ENCODE assay signal across 20 cellular contexts in the genomic region with DNA sequence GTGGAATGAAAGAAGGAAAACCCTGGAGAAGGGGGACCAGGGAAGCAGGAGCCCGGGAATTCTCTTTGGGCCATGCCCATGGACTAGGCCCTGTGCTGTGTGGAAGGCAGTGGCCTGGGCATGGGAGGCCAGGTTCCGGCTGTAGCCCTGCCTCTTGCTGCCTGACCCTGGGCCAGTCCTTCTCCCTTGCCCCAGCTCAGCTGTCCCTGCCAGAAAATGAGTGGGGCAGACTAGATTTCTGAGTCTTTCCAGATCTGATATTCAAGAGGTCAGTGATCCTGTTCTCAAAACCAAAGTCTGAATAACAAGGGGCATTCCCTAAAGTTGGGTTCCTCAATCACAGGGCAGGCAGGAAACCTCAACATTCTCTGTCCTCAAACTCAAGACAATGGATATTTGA. TPM values are rescaled to one million over a fixed set of nuclear protein-coding genes. Genes with fewer than 3 reads are reported as not detected.
A peak's percentile ranks its signal among the peaks of the same experiment; 100 is the strongest.
DNase-seq lines count a peak whose midpoint lies in the region; ATAC-seq and TF ChIP-seq lines count a peak whose summit lies in the region.
"Had no signal": no experiment of that assay in that cellular context is flagged by ENCODE, and none has a peak within 500 bp of the region (broad histone marks: within the 10 kb centered on the region; RNA-seq: fewer than 3 reads in every experiment).

No MANE protein-coding gene starts in this region.

- H3K4me1 Mint-ChIP-seq in HFFc6 (ENCODE audit: low read depth) = peaks cover 32% of the 10 kb centered on the region
- H3K4me1 Mint-ChIP-seq in WTC11 = peaks cover 58% of the 10 kb centered on the region
- H3K4me1 Mint-ChIP-seq: IgD-negative memory B cell had no signal

- H3K4me3 Mint-ChIP-seq in HFFc6 (no peak overlapping the region), WTC11 (no peak overlapping the region)
- H3K4me3 Mint-ChIP-seq: CD4-positive, alpha-beta memory T cell; IgD-negative memory B cell had no signal

- intact Hi-C loops in stomach (cut with DNase I; ENCODE audit: low total_unique reads) = no loop called here

- no peaks in the 10 kb centered on the region for H3K27me3 ChIP-seq in stomach
- H3K27me3 ChIP-seq in tibial nerve = no peaks in the 10 kb centered on the region
- H3K27me3 ChIP-seq: BLaER1, MG63 had no signal

- TF ChIP-seq POLR2A in stomach (IDR thresholded peaks at IDR 0.05) (no peak), tibial nerve (IDR thresholded peaks at IDR 0.05) (no peak)

- peaks cover 5 to 79% (median 60%) of the 10 kb centered on the region in 4 donors for H3K36me3 ChIP-seq in stomach
- H3K36me3 ChIP-seq in tibial nerve = peaks cover 0 to 83% (median 5%) of the 10 kb centered on the region in 3 donors

- CTCF ChIA-PET in WTC11 (lab: Charles Lee) = interaction anchor here (1.3 to 2.2 kb wide), 3 partner anchors 9 to 24 kb away, joined by 3 to 6 read pairs (median 5); no protein-coding TSS in a partner anchor

- no peaks in the 10 kb centered on the region; the same call in none of the 2 replicates for H3K27me3 Mint-ChIP-seq in HFFc6 (ENCODE audit: insufficient read depth)
- H3K27me3 Mint-ChIP-seq in WTC11 (ENCODE audit: low read depth) = no peaks in the 10 kb centered on the region
- H3K27me3 Mint-ChIP-seq: CD4-positive, alpha-beta memory T cell; IgD-negative memory B cell had no signal

- no peaks in the 10 kb centered on the region for H3K9me3 Mint-ChIP-seq in HFFc6
- 0 out of 2 replicates have a peak, but pooled peaks cover 4% of the 10 kb centered on the region for H3K9me3 Mint-ChIP-seq in WTC11
- H3K9me3 Mint-ChIP-seq: CD4-positive, alpha-beta memory T cell; IgD-negative memory B cell had no signal

- H3K4me1 ChIP-seq in stomach (peaks cover 10 to 13% (median 12%) of the 10 kb centered on the region in 4 donors), tibial nerve (peaks cover 0 to 10% (median 0%) of the 10 kb centered on the region in 4 donors)
- H3K4me1 ChIP-seq: BLaER1 had no signal

- peak overlapping the region; percentile 42 for H3K27ac Mint-ChIP-seq in HFFc6
- H3K27ac Mint-ChIP-seq in WTC11 = peak overlapping the region; percentile 70
- H3K27ac Mint-ChIP-seq: IgD-negative memory B cell had no signal

- ATAC-seq in WTC11 (no peak), left lobe of liver (peak; percentile 79)

- WGBS in stomach, 5 donors = 74 to 91% (median 77%) methylated on average over 2 of the region's 2 CpGs
- WGBS in tibial nerve, 2 donors = 82 to 97% methylated on average over 2 of the region's 2 CpGs

- POLR2A ChIA-PET in WTC11 (lab: Charles Lee) = no interaction called here

- DNase-seq in HFFc6 (no peak), WTC11 (ENCODE audit: low spot score) (no peak), left lobe of liver (ENCODE audit: low spot score) (peak; percentile 89), stomach (no peak), coronary artery (ENCODE audit: low spot score) (no peak), tibial nerve (ENCODE audit: low spot score in 2 of 2) (no peak)
- DNase-seq in NK-92 treated with Interleukin-12 subunit alpha and Interleukin-12 subunit beta, amount 100 ng/mL, for 24 hours (lab: John Stamatoyannopoulos, UW) = no peak
- DNase-seq: Calu3; CD4-positive, alpha-beta memory T cell; GF-D8; Karpas-422; MG63; NCI-H1092; NCI-H1436 treated with DMSO at 0.1 percent for 48 hours; NCI-H2029; NCI-H2171; OCI-M1; SIG-M5 had no signal

- H3K36me3 Mint-ChIP-seq in HFFc6 (ENCODE audit: low read depth) (peaks cover 34% of the 10 kb centered on the region), WTC11 (peaks cover 32% of the 10 kb centered on the region)

- H3K4me3 ChIP-seq in stomach (no peak overlapping the region), coronary artery (no peak overlapping the region), tibial nerve (no peak overlapping the region)
- H3K4me3 ChIP-seq: BLaER1, MG63 had no signal

- TF ChIP-seq EP300 in stomach (IDR thresholded peaks at IDR 0.05) (no peak), tibial nerve (IDR thresholded peaks at IDR 0.05) (no peak)

- TF ChIP-seq CTCF in HFFc6 (IDR thresholded peaks at IDR 0.05) (no peak), WTC11 (IDR thresholded peaks at IDR 0.05) (no peak), stomach (IDR thresholded peaks at IDR 0.05) (no peak), coronary artery (IDR thresholded peaks at IDR 0.05) (no peak), tibial nerve (IDR thresholded peaks at IDR 0.05) (no peak)

- H3K27ac ChIP-seq in stomach (peak overlapping the region; percentile 55 to 78 (median 72)), coronary artery (no peak overlapping the region), tibial nerve (no peak overlapping the region)
- H3K27ac ChIP-seq: BLaER1 had no signal

- H3K9me3 ChIP-seq in stomach (no peaks in the 10 kb centered on the region), tibial nerve (no peaks in the 10 kb centered on the region)
- H3K9me3 ChIP-seq: BLaER1, MG63 had no signal

TF ChIP-seq in WTC11, 78 proteins besides CTCF, POLR2A, EP300 and RAD21 (continues in another document):
- no peak for TF ChIP-seq NFE2L1 (CRISPR knock-in tag; IDR thresholded peaks at IDR 0.05)
- no peak for TF ChIP-seq SMAD4 (CRISPR knock-in tag; IDR thresholded peaks at IDR 0.05)
- TF ChIP-seq, protein P1, sequence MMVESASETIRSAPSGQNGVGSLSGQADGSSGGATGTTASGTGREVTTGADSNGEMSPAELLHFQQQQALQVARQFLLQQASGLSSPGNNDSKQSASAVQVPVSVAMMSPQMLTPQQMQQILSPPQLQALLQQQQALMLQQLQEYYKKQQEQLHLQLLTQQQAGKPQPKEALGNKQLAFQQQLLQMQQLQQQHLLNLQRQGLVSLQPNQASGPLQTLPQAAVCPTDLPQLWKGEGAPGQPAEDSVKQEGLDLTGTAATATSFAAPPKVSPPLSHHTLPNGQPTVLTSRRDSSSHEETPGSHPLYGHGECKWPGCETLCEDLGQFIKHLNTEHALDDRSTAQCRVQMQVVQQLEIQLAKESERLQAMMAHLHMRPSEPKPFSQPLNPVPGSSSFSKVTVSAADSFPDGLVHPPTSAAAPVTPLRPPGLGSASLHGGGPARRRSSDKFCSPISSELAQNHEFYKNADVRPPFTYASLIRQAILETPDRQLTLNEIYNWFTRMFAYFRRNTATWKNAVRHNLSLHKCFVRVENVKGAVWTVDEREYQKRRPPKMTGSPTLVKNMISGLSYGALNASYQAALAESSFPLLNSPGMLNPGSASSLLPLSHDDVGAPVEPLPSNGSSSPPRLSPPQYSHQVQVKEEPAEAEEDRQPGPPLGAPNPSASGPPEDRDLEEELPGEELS (CRISPR knock-in tag; IDR thresholded peaks at IDR 0.05) = no peak
- TF ChIP-seq IRF2 (CRISPR knock-in tag; IDR thresholded peaks at IDR 0.05; ENCODE audit: borderline replicate concordance, low read depth) = no peak
- no peak for TF ChIP-seq TP53 (CRISPR knock-in tag; IDR thresholded peaks at IDR 0.05)
- TF ChIP-seq, protein P2, sequence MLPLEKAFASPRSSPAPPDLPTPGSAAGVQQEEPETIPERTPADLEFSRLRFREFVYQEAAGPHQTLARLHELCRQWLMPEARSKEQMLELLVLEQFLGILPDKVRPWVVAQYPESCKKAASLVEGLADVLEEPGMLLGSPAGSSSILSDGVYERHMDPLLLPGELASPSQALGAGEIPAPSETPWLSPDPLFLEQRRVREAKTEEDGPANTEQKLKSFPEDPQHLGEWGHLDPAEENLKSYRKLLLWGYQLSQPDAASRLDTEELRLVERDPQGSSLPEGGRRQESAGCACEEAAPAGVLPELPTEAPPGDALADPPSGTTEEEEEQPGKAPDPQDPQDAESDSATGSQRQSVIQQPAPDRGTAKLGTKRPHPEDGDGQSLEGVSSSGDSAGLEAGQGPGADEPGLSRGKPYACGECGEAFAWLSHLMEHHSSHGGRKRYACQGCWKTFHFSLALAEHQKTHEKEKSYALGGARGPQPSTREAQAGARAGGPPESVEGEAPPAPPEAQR (CRISPR knock-in tag; IDR thresholded peaks at IDR 0.05) = no peak
- TF ChIP-seq ETV6 (CRISPR knock-in tag; IDR thresholded peaks at IDR 0.05) = no peak
- TF ChIP-seq ZNF416 (CRISPR knock-in tag; IDR thresholded peaks at IDR 0.05) = no peak
- no peak for TF ChIP-seq JUN (CRISPR knock-in tag; IDR thresholded peaks at IDR 0.05)
- no peak for TF ChIP-seq ZNF263 (CRISPR knock-in tag; IDR thresholded peaks at IDR 0.05; ENCODE audit: low read depth)
- TF ChIP-seq, protein P3, sequence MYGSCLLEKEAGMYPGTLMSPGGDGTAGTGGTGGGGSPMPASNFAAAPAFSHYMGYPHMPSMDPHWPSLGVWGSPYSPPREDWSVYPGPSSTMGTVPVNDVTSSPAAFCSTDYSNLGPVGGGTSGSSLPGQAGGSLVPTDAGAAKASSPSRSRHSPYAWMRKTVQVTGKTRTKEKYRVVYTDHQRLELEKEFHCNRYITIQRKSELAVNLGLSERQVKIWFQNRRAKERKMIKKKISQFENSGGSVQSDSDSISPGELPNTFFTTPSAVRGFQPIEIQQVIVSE (CRISPR knock-in tag; IDR thresholded peaks at IDR 0.05; ENCODE audit: borderline replicate concordance) = no peak
- TF ChIP-seq, protein P4, sequence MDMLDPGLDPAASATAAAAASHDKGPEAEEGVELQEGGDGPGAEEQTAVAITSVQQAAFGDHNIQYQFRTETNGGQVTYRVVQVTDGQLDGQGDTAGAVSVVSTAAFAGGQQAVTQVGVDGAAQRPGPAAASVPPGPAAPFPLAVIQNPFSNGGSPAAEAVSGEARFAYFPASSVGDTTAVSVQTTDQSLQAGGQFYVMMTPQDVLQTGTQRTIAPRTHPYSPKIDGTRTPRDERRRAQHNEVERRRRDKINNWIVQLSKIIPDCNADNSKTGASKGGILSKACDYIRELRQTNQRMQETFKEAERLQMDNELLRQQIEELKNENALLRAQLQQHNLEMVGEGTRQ (CRISPR knock-in tag; IDR thresholded peaks at IDR 0.05) = no peak
- no peak for TF ChIP-seq ZNF138 (CRISPR knock-in tag; conservative IDR thresholded peaks at IDR 0.05)
- no peak for TF ChIP-seq OVOL2 (CRISPR knock-in tag; IDR thresholded peaks at IDR 0.05; ENCODE audit: borderline replicate concordance)
- TF ChIP-seq TEAD4 (CRISPR knock-in tag; IDR thresholded peaks at IDR 0.05) = no peak
- no peak for TF ChIP-seq NR2C2 (CRISPR knock-in tag; IDR thresholded peaks at IDR 0.05)
- no peak for TF ChIP-seq ESRRA (CRISPR knock-in tag; IDR thresholded peaks at IDR 0.05; ENCODE audit: borderline replicate concordance)

RNA-seq across cellular contexts. Expression of gene CORO2A, which starts 24.8 kb away (rescaled TPM):
- total RNA-seq in HFFc6 (2021; fragmentation: NEBNext Ultra II Directional; extraction: Animal tissue kit (Norgen Biotek cat#: 25700)) = 1 to 10 TPM in 3 of 6 experiments, under 1 TPM in 3; 0.84 to 2.4 (median 1.1) TPM
- total RNA-seq in WTC11 (2021) = 32.5 to 37.0 TPM (median 35.9 TPM) in 3 replicates
- 3.7 TPM for total RNA-seq in left lobe of liver
- total RNA-seq in stomach = 10 to 100 TPM in 4 of 5 donors, 1 to 10 TPM in 1; 4.5 to 26.7 (median 11.3) TPM
- 10 to 100 TPM in 1 of 3 donors, 1 to 10 TPM in 2; 2.8 to 10.8 (median 7.3) TPM for polyA plus RNA-seq in stomach
- total RNA-seq in tibial nerve = 1 to 10 TPM; 1.9 to 3.3 (median 3.2) TPM

RNA-seq across cellular contexts. Expression of gene TBC1D2, which starts 38.2 kb away (rescaled TPM):
- 10 to 100 TPM; 31.9 to 39.4 (median 36.5) TPM for total RNA-seq in HFFc6 (2021; fragmentation: NEBNext Ultra II Directional; extraction: Animal tissue kit (Norgen Biotek cat#: 25700))
- 10.6 to 11.4 TPM (median 11.1 TPM) in 3 replicates for total RNA-seq in WTC11 (2021)
- 17.4 TPM for total RNA-seq in left lobe of liver
- total RNA-seq in stomach = 10 to 100 TPM in 3 of 5 donors, 1 to 10 TPM in 2; 2.9 to 36.4 (median 24.0) TPM
- polyA plus RNA-seq in stomach = 10 to 100 TPM in 1 of 3 donors, 1 to 10 TPM in 2; 6.4 to 28.5 (median 7.8) TPM
- 10 to 100 TPM; 29.9 to 61.8 (median 41.0) TPM for total RNA-seq in tibial nerve

Comparison
In these comparisons a context has a peak if more than half of its experiments do, and no peak if none do; other contexts are left out.
1. H3K27ac ChIP-seq: peak in stomach (5 of 5); none in coronary artery (0 of 2) and tibial nerve (0 of 4).